Comparison of ENCODE assay signal across 19 cellular contexts in the genomic region with DNA sequence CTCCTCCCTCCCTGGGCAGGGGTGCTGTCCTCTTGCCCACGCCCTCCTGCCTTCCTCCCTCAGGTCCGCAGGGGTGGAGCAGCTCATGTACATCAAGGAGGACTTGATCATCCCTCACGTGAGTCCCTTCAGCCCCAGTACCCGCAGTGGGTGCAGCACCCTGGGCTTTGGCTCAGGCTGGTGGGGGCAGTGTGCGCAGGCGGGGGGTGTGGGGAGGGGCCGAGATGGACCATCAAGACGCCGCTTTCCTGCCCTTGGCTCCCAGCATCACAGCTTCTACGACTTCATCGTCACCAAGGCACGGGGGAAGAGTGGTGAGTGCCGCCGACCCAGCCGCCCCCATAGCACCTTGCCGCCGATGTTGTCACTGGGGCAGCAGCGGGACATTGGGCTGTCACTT. TPM values are rescaled to one million over a fixed set of nuclear protein-coding genes. Genes with fewer than 3 reads are reported as not detected.
DNase-seq lines count a peak whose midpoint lies in the region; ATAC-seq and TF ChIP-seq lines count a peak whose summit lies in the region.
"Had no signal": no experiment of that assay in that cellular context is flagged by ENCODE, and none has a peak within 500 bp of the region (broad histone marks: within the 10 kb centered on the region; RNA-seq: fewer than 3 reads in every experiment).

No MANE protein-coding gene starts in this region.

- H3K4me1 Mint-ChIP-seq in stimulated activated naive CD8-positive, alpha-beta T cell treated with anti-CD3 and anti-CD28 coated beads, Interleukin-15, amount 100 ng/mL, for 72 hours: peaks cover 17% of the 10 kb centered on the region
- peaks cover 4% of the 10 kb centered on the region for H3K4me1 Mint-ChIP-seq in T-helper 17 cell
- H3K4me1 Mint-ChIP-seq: B cell had no signal

- peaks cover 0 to 70% (median 3%) of the 10 kb centered on the region in 45 donors for H3K27me3 ChIP-seq in dorsolateral prefrontal cortex

- no peak overlapping the region for H3K4me3 Mint-ChIP-seq in stimulated activated naive CD8-positive, alpha-beta T cell treated with anti-CD3 and anti-CD28 coated beads, Interleukin-15, amount 100 ng/mL, for 72 hours
- no peak overlapping the region for H3K4me3 Mint-ChIP-seq in T-helper 17 cell
- H3K4me3 Mint-ChIP-seq: B cell; CD4-positive, alpha-beta T cell; CD8-positive, alpha-beta T cell had no signal

- no peak for DNase-seq in stimulated activated naive CD8-positive, alpha-beta T cell treated with anti-CD3 and anti-CD28 coated beads, Interleukin-15, Interleukin-2, amounts not matched to agents 100 U/mL and 50 U/mL, for 24 hours
- no peak for DNase-seq in stimulated activated naive CD8-positive, alpha-beta T cell treated with anti-CD3 and anti-CD28 coated beads, Interleukin-15, amount 100 ng/mL, for 72 hours
- DNase-seq in dorsolateral prefrontal cortex (no peak), substantia nigra (lab: John Stamatoyannopoulos, UW) (no peak), T-helper 17 cell (no peak), UCSD-AML1 (lab: John Stamatoyannopoulos, UW; ENCODE audit: unreplicated experiment) (no peak)
- DNase-seq: AML-193; Caco-2; Calu3; CD4-positive, alpha-beta T cell; CD8-positive, alpha-beta T cell; DMS79 treated with DMSO at 0.1 percent for 48 hours; GF-D8 had no signal

- H3K9me3 Mint-ChIP-seq in stimulated activated naive CD8-positive, alpha-beta T cell treated with anti-CD3 and anti-CD28 coated beads, Interleukin-15, amount 100 ng/mL, for 72 hours: no peaks in the 10 kb centered on the region
- H3K9me3 Mint-ChIP-seq: CD4-positive, alpha-beta T cell; CD8-positive, alpha-beta T cell had no signal

- no peaks in the 10 kb centered on the region for H3K9me3 ChIP-seq in T-helper 17 cell (ENCODE audit: control insufficient read depth, low read length, poor library complexity, severe bottlenecking)
- H3K9me3 ChIP-seq: A549, Caco-2 had no signal

- H3K27me3 Mint-ChIP-seq in stimulated activated naive CD8-positive, alpha-beta T cell treated with anti-CD3 and anti-CD28 coated beads, Interleukin-15, amount 100 ng/mL, for 72 hours: no peaks in the 10 kb centered on the region
- H3K27me3 Mint-ChIP-seq in T-helper 17 cell: no peaks in the 10 kb centered on the region
- H3K27me3 Mint-ChIP-seq: B cell; CD4-positive, alpha-beta T cell had no signal

- H3K27ac ChIP-seq in dorsolateral prefrontal cortex (peak overlapping the region in 32 of 59 donors; percentile 8 to 87 (median 72)), substantia nigra (ENCODE audit: low read depth, low read length, poor library complexity, severe bottlenecking) (peak overlapping the region; percentile 55)
- H3K27ac ChIP-seq: 22Rv1; A549; BLaER1 treated with 17β-estradiol and CSF1 and Interleukin-3, amounts not matched to agents 10 nM and 100 nM; C4-2B had no signal

- H3K4me3 ChIP-seq in dorsolateral prefrontal cortex: no peak overlapping the region
- H3K4me3 ChIP-seq: A549; BLaER1 treated with 17β-estradiol and CSF1 and Interleukin-3, amounts not matched to agents 10 nM and 100 nM had no signal

- no peaks in the 10 kb centered on the region for H3K36me3 Mint-ChIP-seq in T-helper 17 cell (ENCODE audit: low read depth)

- intact Hi-C loops in dorsolateral prefrontal cortex (cut with DNase I): no loop called here

- no peak for TF ChIP-seq CTCF in dorsolateral prefrontal cortex (IDR thresholded peaks at IDR 0.05 in 54 of 56, conservative IDR thresholded peaks at IDR 0.05 in 2 of 56; ENCODE audit: low read depth in 1 of 56, partially characterized antibody in 56 of 56)

- peak; percentile 28 for ATAC-seq in stimulated activated naive CD8-positive, alpha-beta T cell treated with anti-CD3 and anti-CD28 coated beads, Interleukin-15, Interleukin-2, amounts not matched to agents 100 U/mL and 50 U/mL, for 24 hours
- no peak for ATAC-seq in stimulated activated naive CD8-positive, alpha-beta T cell treated with anti-CD3 and anti-CD28 coated beads, Interleukin-15, amount 100 ng/mL, for 72 hours
- ATAC-seq in HG02623 (IDR thresholded peaks at IDR 0.05; ENCODE audit: unreplicated experiment): no peak
- no peak for ATAC-seq in T-helper 17 cell
- ATAC-seq: A549; CD8-positive, alpha-beta T cell had no signal

- H3K27ac Mint-ChIP-seq in stimulated activated naive CD8-positive, alpha-beta T cell treated with anti-CD3 and anti-CD28 coated beads, Interleukin-15, amount 100 ng/mL, for 72 hours: no peak overlapping the region
- no peak overlapping the region for H3K27ac Mint-ChIP-seq in T-helper 17 cell
- H3K27ac Mint-ChIP-seq: B cell; CD4-positive, alpha-beta T cell; CD8-positive, alpha-beta T cell had no signal

RNA-seq across cellular contexts. Expression of gene FAM50A, which starts 5.7 kb away (rescaled TPM):
- total RNA-seq in dorsolateral prefrontal cortex: 100 to 1,000 TPM in 1 of 120 experiments, 10 to 100 TPM in 119; 42.6 to 104 (median 62.4) TPM
- total RNA-seq in T-helper 17 cell: 10 to 100 TPM; 58.1 to 58.6 TPM

RNA-seq across cellular contexts. Expression of gene PLXNA3, which starts 8.5 kb away (rescaled TPM):
- 10 to 100 TPM; 23.8 to 78.3 (median 46.0) TPM for total RNA-seq in dorsolateral prefrontal cortex
- 10 to 100 TPM; 66.3 to 78.6 TPM for total RNA-seq in T-helper 17 cell

RNA-seq across cellular contexts. Expression of gene GDI1, which starts 12.7 kb away (rescaled TPM):
- 100 to 1,000 TPM; 314 to 772 (median 582) TPM for total RNA-seq in dorsolateral prefrontal cortex
- 100 to 1,000 TPM; 189 to 223 TPM for total RNA-seq in T-helper 17 cell

RNA-seq across cellular contexts. Expression of gene ATP6AP1, which starts 21.1 kb away (rescaled TPM):
- 100 to 1,000 TPM in 117 of 120 experiments, 10 to 100 TPM in 3; 73.9 to 221 (median 169) TPM for total RNA-seq in dorsolateral prefrontal cortex
- 10 to 100 TPM; 41.4 to 43.0 TPM for total RNA-seq in T-helper 17 cell

RNA-seq across cellular contexts. Expression of gene LAGE3, which starts 29.5 kb away (rescaled TPM):
- total RNA-seq in dorsolateral prefrontal cortex (10 to 100 TPM; 21.6 to 55.2 (median 36.1) TPM), T-helper 17 cell (1 to 10 TPM; 9.1 to 9.5 TPM)
